15 cellular contexts compared by ENCODE assay signal in the genomic region with DNA sequence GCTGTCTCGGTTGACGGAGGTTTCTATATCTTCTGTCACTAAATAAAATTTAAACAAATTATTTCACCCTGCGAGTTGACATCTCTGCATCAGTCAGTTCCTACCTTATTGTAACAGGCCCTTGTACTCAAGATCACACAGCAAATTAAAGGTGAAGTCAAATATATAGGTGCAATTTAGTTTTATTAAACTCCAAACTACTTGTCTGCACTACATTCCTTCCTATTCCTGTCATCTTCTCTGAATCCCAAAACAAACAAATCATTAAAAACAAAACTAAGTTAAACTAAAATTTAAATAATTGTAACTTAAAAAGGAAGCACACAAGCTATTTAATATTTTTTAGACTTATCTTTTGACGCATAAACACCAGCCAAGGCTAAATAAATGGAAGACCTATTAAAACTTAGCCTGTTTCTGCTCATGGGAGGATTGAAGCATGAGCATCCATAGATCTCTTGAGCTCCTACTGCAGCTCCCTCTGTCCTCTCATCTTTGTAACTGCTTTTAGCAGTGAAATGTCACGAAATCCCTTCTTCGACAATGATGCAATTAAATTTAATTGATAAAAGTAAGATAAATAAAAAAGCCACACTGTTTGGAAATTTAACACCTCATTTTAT.
DNase-seq lines count a peak whose midpoint lies in the region; TF ChIP-seq lines count a peak whose summit lies in the region.
"Had no signal": no experiment of that assay in that cellular context is flagged by ENCODE, and none has a peak within 500 bp of the region (broad histone marks: within the 10 kb centered on the region; RNA-seq: fewer than 3 reads in every experiment).

No MANE protein-coding gene starts in this region.

- H3K18ac ChIP-seq in trophoblast cell (ENCODE audit: low read length): no peak overlapping the region

- H2BK120ac ChIP-seq in trophoblast cell (ENCODE audit: insufficient read depth, low read length, poor library complexity): no peak overlapping the region

- H3K9ac ChIP-seq in trophoblast cell (ENCODE audit: low read length): no peak overlapping the region

- peak overlapping the region; percentile 13 to 29 for H3K4me3 ChIP-seq in ascending aorta
- H3K4me3 ChIP-seq in fibroblast of villous mesenchyme (ENCODE audit: low read depth, low read length): no peak overlapping the region
- H3K4me3 ChIP-seq in trophoblast cell (ENCODE audit: low read depth, low read length): no peak overlapping the region
- no peak overlapping the region for H3K4me3 ChIP-seq in stomach
- H3K4me3 ChIP-seq: pancreas, PC-9 had no signal

- H3K9me3 ChIP-seq in ascending aorta (no peaks in the 10 kb centered on the region), trophoblast cell (ENCODE audit: insufficient read depth, low read depth, low read length) (no peaks in the 10 kb centered on the region), stomach (no peaks in the 10 kb centered on the region)
- H3K9me3 ChIP-seq: pancreas had no signal

- no peak overlapping the region for H3K4me2 ChIP-seq in trophoblast cell (ENCODE audit: low read length)
- H3K4me2 ChIP-seq: PC-9 had no signal

- H3K4ac ChIP-seq in trophoblast cell (ENCODE audit: low read depth, low read length): no peak overlapping the region

- H3K36me3 ChIP-seq in ascending aorta: no peaks in the 10 kb centered on the region
- H3K36me3 ChIP-seq in trophoblast cell (ENCODE audit: control insufficient read depth in 1 of 2, insufficient read depth in 2 of 2, low read length in 2 of 2): no peaks in the 10 kb centered on the region
- H3K36me3 ChIP-seq in stomach: no peaks in the 10 kb centered on the region
- H3K36me3 ChIP-seq: pancreas had no signal

- peaks cover 3% of the 10 kb centered on the region for H3K79me1 ChIP-seq in trophoblast cell (ENCODE audit: low read length)

- H3K79me2 ChIP-seq in trophoblast cell (ENCODE audit: control insufficient read depth, insufficient read depth, low read length, poor library complexity): no peaks in the 10 kb centered on the region

- H3K14ac ChIP-seq in trophoblast cell (ENCODE audit: low read length): no peak overlapping the region

- no CpG with 5 or more reads among the region's 6 CpGs for whole genome bisulfite sequencing in trophoblast cell (ENCODE audit: extremely low coverage, insufficient coverage, insufficient read length)
- 71 to 77% (median 74%) methylated on average over 6 of the region's 6 CpGs for WGBS in stomach, 5 donors

- TF ChIP-seq CTCF in C4-2B (conservative IDR thresholded peaks at IDR 0.05): peak; percentile 8; the same call in 1 of the 2 replicates
- TF ChIP-seq CTCF in ascending aorta (IDR thresholded peaks at IDR 0.05): no peak
- TF ChIP-seq CTCF in fibroblast of villous mesenchyme (IDR thresholded peaks at IDR 0.05; ENCODE audit: insufficient read depth, low read depth, low read length): peak; percentile 42
- no peak for TF ChIP-seq CTCF in stomach (IDR thresholded peaks at IDR 0.05)

- no peak for TF ChIP-seq POLR2A in stomach (IDR thresholded peaks at IDR 0.05)

- H3K27me3 ChIP-seq in ascending aorta (no peaks in the 10 kb centered on the region), trophoblast cell (ENCODE audit: insufficient read depth, low read length) (no peaks in the 10 kb centered on the region), stomach (no peaks in the 10 kb centered on the region)
- H3K27me3 ChIP-seq: pancreas had no signal

- H4K91ac ChIP-seq in trophoblast cell (ENCODE audit: low read depth, low read length): no peak overlapping the region

- no peak overlapping the region for H2AK5ac ChIP-seq in trophoblast cell (ENCODE audit: low read length)

- intact Hi-C loops in ascending aorta (cut with DNase I): loop anchor here (10.0 kb wide), 4 partner anchors 146 to 1736 kb away; partner anchors contain the start of gene CITED2
- intact Hi-C loops in stomach (cut with DNase I; ENCODE audit: low total_unique reads): no loop called here

- TF ChIP-seq EP300 in stomach (IDR thresholded peaks at IDR 0.05): no peak

- H4K12ac ChIP-seq in trophoblast cell (ENCODE audit: low read depth, low read length): no peak overlapping the region

- H4K8ac ChIP-seq in trophoblast cell (ENCODE audit: low read depth, low read length): no peak overlapping the region

- H3K4me1 ChIP-seq in ascending aorta (peaks cover 4 to 28% of the 10 kb centered on the region in 2 donors), trophoblast cell (ENCODE audit: control insufficient read depth in 1 of 2, insufficient read depth in 2 of 2, low read length in 2 of 2) (no peaks in the 10 kb centered on the region), stomach (peaks cover 0 to 10% (median 5%) of the 10 kb centered on the region in 4 donors)
- H3K4me1 ChIP-seq: pancreas had no signal

- no peak overlapping the region for H2AFZ ChIP-seq in trophoblast cell (ENCODE audit: insufficient read depth, low read length, poor library complexity)
- H2AFZ ChIP-seq: PC-9 had no signal

- no peak overlapping the region for H3K23ac ChIP-seq in trophoblast cell (ENCODE audit: low read length)

- no peak overlapping the region for H2BK5ac ChIP-seq in trophoblast cell (ENCODE audit: low read depth, low read length, poor library complexity)

- no peak for DNase-seq in ascending aorta (ENCODE audit: low spot score in 2 of 2)
- DNase-seq in fibroblast of villous mesenchyme (ENCODE audit: low read depth): peak; percentile 54
- no peak for DNase-seq in trophoblast cell
- no peak for DNase-seq in NOMO-1 treated with dmso at 0.1 percent for 144 hours (lab: John Stamatoyannopoulos, UW; ENCODE audit: unreplicated experiment)
- DNase-seq in HT-29 (ENCODE audit: low spot score): no peak
- DNase-seq in SK-N-DZ (ENCODE audit: low spot score): no peak
- no peak for DNase-seq in stomach
- DNase-seq: activated CD4-positive, alpha-beta T cell treated with anti-CD3 and anti-CD28 coated beads for 48 hours; activated T-cell treated with anti-CD3 and anti-CD28 coated beads, Interleukin-2, amount 50 U/mL, for 24 hours; amygdala; NCI-H1092 treated with DMSO at 0.1 percent for 48 hours; PC-9; stimulated activated CD4-positive, alpha-beta T cell treated with anti-CD3 and anti-CD28 coated beads, Interleukin-2, amount 100 ng/mL, for 24 hours had no signal

- H3K27ac ChIP-seq in C4-2B: no peak overlapping the region
- peak overlapping the region; percentile 76 to 79 for H3K27ac ChIP-seq in ascending aorta
- peak overlapping the region; percentile 75 for H3K27ac ChIP-seq in trophoblast cell (ENCODE audit: low read depth, low read length)
- H3K27ac ChIP-seq in stomach: peak overlapping the region in 1 of 5 donors; percentile 69
- H3K27ac ChIP-seq: pancreas, PC-9 had no signal

- no peak overlapping the region for H2BK12ac ChIP-seq in trophoblast cell (ENCODE audit: low read length)

Comparison
In these comparisons a context has a peak if more than half of its experiments do, and no peak if none do; other contexts are left out.
1. CTCF ChIP-seq: peak in C4-2B (single experiment) and fibroblast of villous mesenchyme (single experiment); none in ascending aorta (0 of 3) and stomach (0 of 7).
2. H3K4me3 ChIP-seq: peak in ascending aorta (2 of 2); none in fibroblast of villous mesenchyme (single experiment), trophoblast cell (single experiment) and stomach (0 of 4).